In genomic region chr10:111082102-111082975, GRCh38 we compare ENCODE assay signal across 21 cellular contexts. TPM values are rescaled to one million over a fixed set of nuclear protein-coding genes. Genes with fewer than 3 reads are reported as not detected.
"Had no signal": no experiment of that assay in that cellular context is flagged by ENCODE, and none has a peak within 500 bp of the region (broad histone marks: within the 10 kb centered on the region; RNA-seq: fewer than 3 reads in every experiment).

No MANE protein-coding gene starts in this region.

- ATAC-seq: activated naive CD4-positive, alpha-beta T cell treated with anti-CD3 and anti-CD28 coated beads, Interleukin-2, amount 50 U/mL, for 72 hours; activated T-helper 17 cell treated with anti-CD3 and anti-CD28 coated beads, Interleukin-2, amount 50 U/mL, for 72 hours; heart right ventricle; left lung; naive thymus-derived CD8-positive, alpha-beta T cell had no signal

- H3K27ac ChIP-seq: ascending aorta, brain microvascular endothelial cell, dorsolateral prefrontal cortex, heart right ventricle, left lung, neural progenitor cell, prostate gland, upper lobe of right lung, WERI-Rb-1 had no signal

- H3K4me1 ChIP-seq: neural progenitor cell, prostate gland had no signal

- H3K36me3 ChIP-seq: ascending aorta, brain microvascular endothelial cell, heart right ventricle, left lung, neural progenitor cell, prostate gland, upper lobe of right lung had no signal

- H3K4me3 ChIP-seq: ascending aorta, dorsolateral prefrontal cortex, heart right ventricle, left lung, lung, neural progenitor cell, prostate gland, upper lobe of right lung had no signal

- H3K9me3 ChIP-seq: ascending aorta, heart right ventricle, left lung, prostate gland, upper lobe of right lung had no signal

- DNase-seq: activated CD4-positive, alpha-beta T cell treated with anti-CD3 and anti-CD28 coated beads for 1 hour; activated T-cell treated with anti-CD3 and anti-CD28 coated beads, Interleukin-2, amount 50 U/mL, for 1 hour; brain microvascular endothelial cell; central memory CD4-positive, alpha-beta T cell; foreskin fibroblast; heart right ventricle; left lung; naive thymus-derived CD8-positive, alpha-beta T cell; stimulated activated CD4-positive, alpha-beta T cell treated with anti-CD3 and anti-CD28 coated beads, Interleukin-4, amount 100 ng/mL, for 24 hours; stimulated activated naive CD4-positive, alpha-beta T cell treated with Interleukin-2 at 50 U/mL for 16 hours; T-helper 1 cell; upper lobe of right lung; WERI-Rb-1 had no signal

RNA-seq across cellular contexts. Expression of gene ADRA2A, which starts 5.5 kb away (rescaled TPM):
- total RNA-seq: activated naive CD4-positive, alpha-beta T cell treated with anti-CD3 and anti-CD28 coated beads, Interleukin-2, amount 50 U/mL, for 72 hours; activated T-helper 17 cell treated with anti-CD3 and anti-CD28 coated beads, Interleukin-2, amount 50 U/mL, for 72 hours; kidney epithelial cell; naive thymus-derived CD8-positive, alpha-beta T cell had no signal
- polyA plus RNA-seq: naive thymus-derived CD8-positive, alpha-beta T cell had no signal
